11 cellular contexts compared by ENCODE assay signal in genomic region chr3:117622130-117622841, GRCh38.
DNase-seq lines count a peak whose midpoint lies in the region; ATAC-seq, FAIRE-seq and TF ChIP-seq lines count a peak whose summit lies in the region.
"Had no signal": no experiment of that assay in that cellular context is flagged by ENCODE, and none has a peak within 500 bp of the region (broad histone marks: within the 10 kb centered on the region; RNA-seq: fewer than 3 reads in every experiment).

No MANE protein-coding gene starts in this region.

- peaks cover 6% of the 10 kb centered on the region for H3K4me1 Mint-ChIP-seq in astrocyte (ENCODE audit: low read depth, unreplicated experiment)
- H3K4me1 Mint-ChIP-seq: naive B cell had no signal

- H3K27me3 ChIP-seq in astrocyte (ENCODE audit: insufficient read depth, low read length) = no peaks in the 10 kb centered on the region

- ATAC-seq in HG02678 (IDR thresholded peaks at IDR 0.05; ENCODE audit: unreplicated experiment) = no peak
- ATAC-seq in HG02610 (IDR thresholded peaks at IDR 0.05; ENCODE audit: unreplicated experiment) = no peak

- no peak overlapping the region for H2AFZ ChIP-seq in astrocyte (ENCODE audit: low read depth, low read length)

- peaks cover 5% of the 10 kb centered on the region for H3K4me1 ChIP-seq in astrocyte (ENCODE audit: insufficient read depth, low read length)

- H3K27ac Mint-ChIP-seq in astrocyte (ENCODE audit: unreplicated experiment) = peak overlapping the region; percentile 34
- H3K27ac Mint-ChIP-seq: naive B cell had no signal

- no peaks in the 10 kb centered on the region for H3K27me3 Mint-ChIP-seq in astrocyte (ENCODE audit: low read depth, unreplicated experiment)
- H3K27me3 Mint-ChIP-seq: naive B cell had no signal

- CTCF ChIA-PET in AG04449 (lab: Yijun Ruan, JAX) = interaction anchor here (0.7 to 1.3 kb wide), 4 partner anchors 10 to 96 kb away, joined by 3 to 4 read pairs (median 3); no protein-coding TSS in a partner anchor

- H3K9ac ChIP-seq in astrocyte (ENCODE audit: low read length) = peak overlapping the region; percentile 20

- no peaks in the 10 kb centered on the region for H3K9me3 ChIP-seq in astrocyte (ENCODE audit: insufficient read depth, low read depth, low read length)

- H3K4me2 ChIP-seq in astrocyte (ENCODE audit: low read length) = peak overlapping the region; percentile 45

- H3K36me3 Mint-ChIP-seq in astrocyte (ENCODE audit: low read depth, unreplicated experiment) = no peaks in the 10 kb centered on the region
- H3K36me3 Mint-ChIP-seq: naive B cell had no signal

- H3K36me3 ChIP-seq in astrocyte (ENCODE audit: insufficient read depth, low read length) = no peaks in the 10 kb centered on the region
- H3K36me3 ChIP-seq: cardiac muscle cell had no signal

- H3K4me3 Mint-ChIP-seq in astrocyte (ENCODE audit: unreplicated experiment) = no peak overlapping the region
- H3K4me3 Mint-ChIP-seq: naive B cell had no signal

- no peak for TF ChIP-seq CTCF in AG04449 (IDR thresholded peaks at IDR 0.05; ENCODE audit: insufficient read depth, low read length, missing control alignments)
- TF ChIP-seq CTCF in astrocyte (IDR thresholded peaks at IDR 0.05; ENCODE audit: insufficient read depth, low read depth, low read length) = no peak

- FAIRE-seq in astrocyte (lab: Jason Lieb, UNC) = peak; percentile 77
- FAIRE-seq in GM12891 (lab: Jason Lieb, UNC) = no peak

- peak overlapping the region; percentile 43 for H3K27ac ChIP-seq in astrocyte (ENCODE audit: low read depth, low read length)
- H3K27ac ChIP-seq: cardiac muscle cell had no signal

- TF ChIP-seq POLR2A in GM12891 (IDR thresholded peaks at IDR 0.05; ENCODE audit: low read depth, low read length) = no peak

- H3K9me3 Mint-ChIP-seq in astrocyte (ENCODE audit: unreplicated experiment) = no peaks in the 10 kb centered on the region

- no peaks in the 10 kb centered on the region for H3K79me2 ChIP-seq in astrocyte (ENCODE audit: insufficient read depth, low read length)

- POLR2A ChIA-PET in AG04449 (lab: Yijun Ruan, JAX) = no interaction called here

- peak; percentile 67 for DNase-seq in AG04449 (ENCODE audit: low read depth, low spot score)
- peak; percentile 95 for DNase-seq in HCEC 1CT
- DNase-seq in astrocyte (ENCODE audit: low read depth) = peak; percentile 91
- DNase-seq in iris pigment epithelial cell (ENCODE audit: low read depth) = peak; percentile 68
- DNase-seq in putamen (ENCODE audit: low spot score) = no peak
- DNase-seq in GM12891 (ENCODE audit: insufficient read length, low spot score) = no peak
- DNase-seq: naive B cell, T-helper 9 cell had no signal

- no peaks in the 10 kb centered on the region for H4K20me1 ChIP-seq in astrocyte (ENCODE audit: insufficient read depth, low read length)

- no peak overlapping the region for H3K4me3 ChIP-seq in AG04449 (ENCODE audit: low read depth, low read length)
- H3K4me3 ChIP-seq in astrocyte (ENCODE audit: insufficient read depth, low read depth, low read length) = no peak overlapping the region
- H3K4me3 ChIP-seq: cardiac muscle cell had no signal

TF ChIP-seq in GM12891, 5 proteins besides CTCF, POLR2A, EP300 and RAD21:
- TF ChIP-seq SPI1 (IDR thresholded peaks at IDR 0.05; ENCODE audit: low read depth, low read length) = no peak
- TF ChIP-seq PAX5 (IDR thresholded peaks at IDR 0.05; ENCODE audit: insufficient read depth, low read length, severe bottlenecking) = no peak
TF ChIP-seq in GM12891: peak in this region for 0.

Comparison
In these comparisons a context has a peak if more than half of its experiments do, and no peak if none do; other contexts are left out.
1. DNase-seq: peak in AG04449 (single experiment), HCEC 1CT (single experiment), astrocyte (single experiment) and iris pigment epithelial cell (single experiment); none in putamen (single experiment) and GM12891 (single experiment).